In the genomic region with DNA sequence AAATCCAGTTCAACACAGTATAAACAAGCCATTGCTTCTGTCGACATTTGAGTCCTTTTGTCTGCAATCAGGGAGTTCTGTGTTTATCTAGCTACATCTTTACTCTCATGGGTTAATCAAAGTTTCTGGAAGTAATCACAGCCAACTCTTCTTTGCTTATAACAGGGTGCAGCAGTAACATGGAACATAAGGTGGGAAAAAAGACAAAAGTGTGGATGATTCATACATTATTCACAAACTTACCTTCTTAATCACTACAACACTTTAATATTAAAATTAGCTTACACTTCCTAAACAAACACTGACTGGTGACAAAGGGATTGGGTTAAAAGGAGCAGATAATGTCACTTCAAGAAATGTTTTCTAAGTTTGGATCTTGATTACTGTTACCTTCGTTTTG, we compare ENCODE assay signal across 23 cellular contexts. TPM values are rescaled to one million over a fixed set of nuclear protein-coding genes. Genes with fewer than 3 reads are reported as not detected.
DNase-seq lines count a peak whose midpoint lies in the region; ATAC-seq lines count a peak whose summit lies in the region.
"Had no signal": no experiment of that assay in that cellular context is flagged by ENCODE, and none has a peak within 500 bp of the region (broad histone marks: within the 10 kb centered on the region; RNA-seq: fewer than 3 reads in every experiment).

No MANE protein-coding gene starts in this region.

- no peaks in the 10 kb centered on the region for H3K27me3 ChIP-seq in rectal smooth muscle tissue (ENCODE audit: control insufficient read depth, insufficient read depth, low read length)
- H3K27me3 ChIP-seq: BLaER1 treated with 17β-estradiol and CSF1 and Interleukin-3, amounts not matched to agents 10 nM and 100 nM; SJSA1 had no signal

- ATAC-seq in activated T-helper 17 cell treated with anti-CD3 and anti-CD28 coated beads, Interleukin-2, amount 50 U/mL, for 72 hours (replicated peaks): peak; percentile 21
- ATAC-seq in esophagus mucosa (peak; percentile 50), HG02852 (IDR thresholded peaks at IDR 0.05; ENCODE audit: unreplicated experiment) (no peak)
- ATAC-seq: activated CD8-positive, alpha-beta T cell treated with anti-CD3 and anti-CD28 coated beads for 36 hours; left lobe of liver had no signal

- H3K36me3 ChIP-seq in rectal smooth muscle tissue (ENCODE audit: control insufficient read depth, insufficient read depth, low read length): peaks cover 2% of the 10 kb centered on the region

- H3K9me3 Mint-ChIP-seq in activated T-helper 17 cell treated with anti-CD3 and anti-CD28 coated beads, Interleukin-2, amount 50 U/mL, for 72 hours: no peaks in the 10 kb centered on the region
- no peaks in the 10 kb centered on the region for H3K9me3 Mint-ChIP-seq in activated CD4-positive, alpha-beta T cell treated with anti-CD3 and anti-CD28 coated beads, Interleukin-2, amount 10 ng/mL, durations not matched to agents 24 days and 14 days
- H3K9me3 Mint-ChIP-seq: activated CD8-positive, alpha-beta T cell treated with anti-CD3 and anti-CD28 coated beads for 36 hours; neural crest cell had no signal

- H3K4me1 ChIP-seq in rectal smooth muscle tissue (ENCODE audit: control insufficient read depth, insufficient read depth, low read length): no peaks in the 10 kb centered on the region
- H3K4me1 ChIP-seq: BLaER1 treated with 17β-estradiol and CSF1 and Interleukin-3, amounts not matched to agents 10 nM and 100 nM had no signal

- H3K27ac Mint-ChIP-seq in activated T-helper 17 cell treated with anti-CD3 and anti-CD28 coated beads, Interleukin-2, amount 50 U/mL, for 72 hours: no peak overlapping the region
- no peak overlapping the region for H3K27ac Mint-ChIP-seq in activated CD4-positive, alpha-beta T cell treated with anti-CD3 and anti-CD28 coated beads, Interleukin-2, amount 10 ng/mL, durations not matched to agents 24 days and 14 days
- H3K27ac Mint-ChIP-seq: activated CD8-positive, alpha-beta T cell treated with anti-CD3 and anti-CD28 coated beads for 36 hours had no signal

- intact Hi-C loops in activated CD4-positive, alpha-beta T cell treated with anti-CD3 and anti-CD28 coated beads, Interleukin-2, amount 10 ng/mL, durations not matched to agents 24 days and 14 days (cut with micrococcal nuclease): no loop called here

- H3K4me3 ChIP-seq in rectal smooth muscle tissue (ENCODE audit: low read length): no peak overlapping the region
- H3K4me3 ChIP-seq: BLaER1 treated with 17β-estradiol and CSF1 and Interleukin-3, amounts not matched to agents 10 nM and 100 nM; SJSA1 had no signal

- H3K9ac ChIP-seq in rectal smooth muscle tissue (ENCODE audit: low read length): no peak overlapping the region
- H3K9ac ChIP-seq: BLaER1 treated with 17β-estradiol and CSF1 and Interleukin-3, amounts not matched to agents 10 nM and 100 nM; KMS-11 had no signal

- peak; percentile 51 for DNase-seq in A172 (ENCODE audit: low spot score)
- DNase-seq in DMS 273 treated with DMSO at 0.1 percent for 48 hours (lab: John Stamatoyannopoulos, UW): no peak
- DNase-seq in activated CD4-positive, alpha-beta T cell treated with anti-CD3 and anti-CD28 coated beads, Interleukin-2, amount 10 ng/mL, durations not matched to agents 24 days and 14 days: no peak
- no peak for DNase-seq in activated gamma-delta T cell treated with Interleukin-2 at 50 U/mL for 16 hours
- DNase-seq: activated CD4-positive, CD25-positive, alpha-beta regulatory T cell treated with anti-CD3 and anti-CD28 coated beads, Interleukin-2, amount 50 U/mL, for 72 hours; activated CD8-positive, alpha-beta T cell treated with anti-CD3 and anti-CD28 coated beads for 36 hours; activated effector memory CD4-positive, alpha-beta T cell treated with anti-CD3 and anti-CD28 coated beads, Interleukin-2, amount 50 U/mL, for 16 hours; COR-L47; DMS79; GF-D8; GOT3; NCI-H1694 treated with DMSO at 0.1 percent for 48 hours; NCI-H2171; NCI-H524 had no signal

- no peak overlapping the region for H3K4me3 Mint-ChIP-seq in activated T-helper 17 cell treated with anti-CD3 and anti-CD28 coated beads, Interleukin-2, amount 50 U/mL, for 72 hours
- H3K4me3 Mint-ChIP-seq in activated CD4-positive, alpha-beta T cell treated with anti-CD3 and anti-CD28 coated beads, Interleukin-2, amount 10 ng/mL, durations not matched to agents 24 days and 14 days: no peak overlapping the region
- H3K4me3 Mint-ChIP-seq: activated CD8-positive, alpha-beta T cell treated with anti-CD3 and anti-CD28 coated beads for 36 hours; neural crest cell had no signal

- H3K4me1 Mint-ChIP-seq in activated T-helper 17 cell treated with anti-CD3 and anti-CD28 coated beads, Interleukin-2, amount 50 U/mL, for 72 hours: no peaks in the 10 kb centered on the region
- H3K4me1 Mint-ChIP-seq in activated CD4-positive, alpha-beta T cell treated with anti-CD3 and anti-CD28 coated beads, Interleukin-2, amount 10 ng/mL, durations not matched to agents 24 days and 14 days: no peaks in the 10 kb centered on the region

- peak overlapping the region; percentile 10 for H3K27ac ChIP-seq in rectal smooth muscle tissue (ENCODE audit: low read depth, low read length)
- H3K27ac ChIP-seq: BLaER1 treated with 17β-estradiol and CSF1 and Interleukin-3, amounts not matched to agents 10 nM and 100 nM; KMS-11; SJSA1 had no signal

- H3K27me3 Mint-ChIP-seq in activated T-helper 17 cell treated with anti-CD3 and anti-CD28 coated beads, Interleukin-2, amount 50 U/mL, for 72 hours: no peaks in the 10 kb centered on the region
- no peaks in the 10 kb centered on the region for H3K27me3 Mint-ChIP-seq in activated CD4-positive, alpha-beta T cell treated with anti-CD3 and anti-CD28 coated beads, Interleukin-2, amount 10 ng/mL, durations not matched to agents 24 days and 14 days
- H3K27me3 Mint-ChIP-seq: activated CD8-positive, alpha-beta T cell treated with anti-CD3 and anti-CD28 coated beads for 36 hours had no signal

- H3K36me3 Mint-ChIP-seq in activated T-helper 17 cell treated with anti-CD3 and anti-CD28 coated beads, Interleukin-2, amount 50 U/mL, for 72 hours (ENCODE audit: low read depth): peaks cover 71% of the 10 kb centered on the region
- peaks cover 33% of the 10 kb centered on the region for H3K36me3 Mint-ChIP-seq in activated CD4-positive, alpha-beta T cell treated with anti-CD3 and anti-CD28 coated beads, Interleukin-2, amount 10 ng/mL, durations not matched to agents 24 days and 14 days (ENCODE audit: low read depth)

RNA-seq across cellular contexts. Expression of a gene that starts 44.7 kb away (rescaled TPM):
- 20.2 and 36.2 TPM in 2 replicates for total RNA-seq in A172 (2014; rRNA removed; shearing (Covaris generic))
- 10 to 100 TPM; 16.4 to 33.8 TPM for total RNA-seq in activated T-helper 17 cell treated with anti-CD3 and anti-CD28 coated beads, Interleukin-2, amount 50 U/mL, for 72 hours
- total RNA-seq in esophagus mucosa: 27.2 TPM
- 48.7 and 52.9 TPM in 2 replicates for total RNA-seq in activated CD4-positive, alpha-beta T cell treated with anti-CD3 and anti-CD28 coated beads, Interleukin-2, amount 10 ng/mL, durations not matched to agents 24 days and 14 days
